2 cellular contexts compared by ENCODE assay signal in the genomic region with DNA sequence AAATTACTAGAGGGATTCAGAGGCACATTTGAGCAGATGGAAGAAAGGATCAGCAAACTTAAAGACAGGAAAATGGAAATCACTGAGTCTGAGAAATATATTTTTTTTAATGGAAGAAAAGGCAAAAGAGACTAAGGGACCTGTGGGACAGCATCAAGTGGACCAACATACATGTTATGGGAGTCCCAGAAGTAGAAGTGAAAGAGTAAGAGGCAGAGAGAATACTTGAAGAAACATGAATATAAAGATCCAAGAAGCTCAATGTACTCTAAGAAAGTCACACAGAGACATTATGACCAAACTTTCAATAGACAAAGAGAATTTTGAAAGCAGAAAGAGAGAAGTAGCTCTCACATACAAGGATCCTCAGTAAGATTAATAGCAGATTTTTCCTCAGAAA.
A peak's percentile ranks its signal among the peaks of the same experiment; 100 is the strongest.
TF ChIP-seq lines count a peak whose summit lies in the region.

No MANE protein-coding gene starts in this region.

TF ChIP-seq in HepG2, 621 proteins besides CTCF, POLR2A, EP300 and RAD21 (continued from another document):
- TF ChIP-seq ZNF709 (CRISPR knock-in tag; IDR thresholded peaks at IDR 0.05): peak; percentile 87; the same call in 1 of the 2 replicates
TF ChIP-seq in HepG2: peak in this region for 1.

TF ChIP-seq in HEK293, 187 proteins besides CTCF, POLR2A, EP300 and RAD21 (continued from another document):
- TF ChIP-seq ZFHX2 (tag by site-specific recombination; conservative IDR thresholded peaks at IDR 0.05) (no peak), TRIM28 (IDR thresholded peaks at IDR 0.05; ENCODE audit: borderline replicate concordance, low read length) (peak; percentile 74; the same call in 1 of the 2 replicates)
